ENCODE assay signal across 22 cellular contexts in genomic region chr20:5680227-5680626, GRCh38.
DNase-seq lines count a peak whose midpoint lies in the region; ATAC-seq and TF ChIP-seq lines count a peak whose summit lies in the region.
"Had no signal": no experiment of that assay in that cellular context is flagged by ENCODE, and none has a peak within 500 bp of the region (broad histone marks: within the 10 kb centered on the region; RNA-seq: fewer than 3 reads in every experiment).

No MANE protein-coding gene starts in this region.

- no peaks in the 10 kb centered on the region for H3K4me1 ChIP-seq in stomach
- H3K4me1 ChIP-seq: Peyer's patch had no signal

- ATAC-seq in omental fat pad (ENCODE audit: low FRiP score) = peak; percentile 32
- ATAC-seq in stimulated activated naive B cell treated with anti-CD40 and anti-IgM and Interleukin-4, amounts not matched to agents 10 μg/mL and 1 μg/mL and 100 μg/mL, for 72 hours (replicated peaks) = no peak
- ATAC-seq: GM12878 had no signal

- H3K36me3 Mint-ChIP-seq in stimulated activated naive B cell treated with anti-CD40 and anti-IgM and Interleukin-4, amounts not matched to agents 10 μg/mL and 1 μg/mL and 100 μg/mL, for 72 hours = no peaks in the 10 kb centered on the region
- H3K36me3 Mint-ChIP-seq in mesothelial cell of epicardium = no peaks in the 10 kb centered on the region
- H3K36me3 Mint-ChIP-seq: CD8-positive, alpha-beta memory T cell had no signal

- TF ChIP-seq POLR2A in NB4 (IDR thresholded peaks at IDR 0.05; ENCODE audit: extremely low read depth, insufficient read length) (no peak), stomach (IDR thresholded peaks at IDR 0.05) (no peak)

- DNase-seq in NOMO-1 treated with DMSO at 0.1 percent for 48 hours (lab: John Stamatoyannopoulos, UW; ENCODE audit: unreplicated experiment) = peak; percentile 10
- DNase-seq in NOMO-1 treated with dmso at 0.1 percent for 144 hours (lab: John Stamatoyannopoulos, UW; ENCODE audit: unreplicated experiment) = no peak
- DNase-seq in NB4 (ENCODE audit: low read depth) = peak; percentile 40
- DNase-seq in amniotic epithelial cell (ENCODE audit: low read depth) = peak; percentile 23
- no peak for DNase-seq in omental fat pad (ENCODE audit: low spot score)
- no peak for DNase-seq in stomach
- DNase-seq in stimulated activated naive B cell treated with anti-CD40 and anti-IgM and Interleukin-4, amounts not matched to agents 10 μg/mL and 1 μg/mL and 100 μg/mL, for 72 hours = no peak
- no peak for DNase-seq in mesothelial cell of epicardium (ENCODE audit: low spot score in 2 of 2, unreplicated experiment in 2 of 2)
- DNase-seq: CD8-positive, alpha-beta memory T cell; DMS79 treated with DMSO at 0.1 percent for 48 hours; GOT3; MG63; NCI-H1417; NCI-H2029; NCI-H2171; NCI-H446; NCI-H748 treated with DMSO at 0.1 percent for 48 hours; Peyer's patch; SHP77 treated with DMSO at 0.1 percent for 48 hours had no signal

- H3K9me3 ChIP-seq in stomach = no peaks in the 10 kb centered on the region
- H3K9me3 ChIP-seq: BLaER1, MG63, Peyer's patch had no signal

- intact Hi-C loops in stomach (cut with DNase I; ENCODE audit: low total_unique reads) = no loop called here

- no peak for TF ChIP-seq EP300 in stomach (IDR thresholded peaks at IDR 0.05)

- H3K27me3 Mint-ChIP-seq in stimulated activated naive B cell treated with anti-CD40 and anti-IgM and Interleukin-4, amounts not matched to agents 10 μg/mL and 1 μg/mL and 100 μg/mL, for 72 hours = no peaks in the 10 kb centered on the region
- no peaks in the 10 kb centered on the region for H3K27me3 Mint-ChIP-seq in mesothelial cell of epicardium (ENCODE audit: low read depth)
- H3K27me3 Mint-ChIP-seq: CD8-positive, alpha-beta memory T cell had no signal

- H3K36me3 ChIP-seq in stomach = no peaks in the 10 kb centered on the region
- H3K36me3 ChIP-seq: BLaER1, MG63, Peyer's patch had no signal

- H3K27ac Mint-ChIP-seq in stimulated activated naive B cell treated with anti-CD40 and anti-IgM and Interleukin-4, amounts not matched to agents 10 μg/mL and 1 μg/mL and 100 μg/mL, for 72 hours = no peak overlapping the region
- H3K27ac Mint-ChIP-seq in mesothelial cell of epicardium = no peak overlapping the region
- H3K27ac Mint-ChIP-seq: CD8-positive, alpha-beta memory T cell had no signal

- peaks cover 11 to 16% of the 10 kb centered on the region in 2 donors for H3K4me1 Mint-ChIP-seq in stimulated activated naive B cell treated with anti-CD40 and anti-IgM and Interleukin-4, amounts not matched to agents 10 μg/mL and 1 μg/mL and 100 μg/mL, for 72 hours
- no peaks in the 10 kb centered on the region for H3K4me1 Mint-ChIP-seq in mesothelial cell of epicardium
- H3K4me1 Mint-ChIP-seq: CD8-positive, alpha-beta memory T cell had no signal

- TF ChIP-seq CTCF in NB4 (IDR thresholded peaks at IDR 0.05; ENCODE audit: low read depth, low read length) = no peak
- TF ChIP-seq CTCF in omental fat pad (IDR thresholded peaks at IDR 0.05) = no peak
- TF ChIP-seq CTCF in stomach (IDR thresholded peaks at IDR 0.05) = no peak
- TF ChIP-seq CTCF in mesothelial cell of epicardium (IDR thresholded peaks at IDR 0.05; ENCODE audit: unreplicated experiment) = no peak

- H3K4me3 ChIP-seq in NB4 (ENCODE audit: low read depth, low read length) (no peak overlapping the region), stomach (no peak overlapping the region)
- H3K4me3 ChIP-seq: BLaER1, GM12878, MG63, Peyer's patch had no signal

- H3K4me3 Mint-ChIP-seq in stimulated activated naive B cell treated with anti-CD40 and anti-IgM and Interleukin-4, amounts not matched to agents 10 μg/mL and 1 μg/mL and 100 μg/mL, for 72 hours = no peak overlapping the region
- H3K4me3 Mint-ChIP-seq in mesothelial cell of epicardium = no peak overlapping the region
- H3K4me3 Mint-ChIP-seq: CD8-positive, alpha-beta memory T cell had no signal

- no peak overlapping the region for H3K27ac ChIP-seq in stomach
- H3K27ac ChIP-seq: 22Rv1, BLaER1, Peyer's patch had no signal

- no peaks in the 10 kb centered on the region for H3K9me3 Mint-ChIP-seq in stimulated activated naive B cell treated with anti-CD40 and anti-IgM and Interleukin-4, amounts not matched to agents 10 μg/mL and 1 μg/mL and 100 μg/mL, for 72 hours
- no peaks in the 10 kb centered on the region for H3K9me3 Mint-ChIP-seq in mesothelial cell of epicardium
- H3K9me3 Mint-ChIP-seq: CD8-positive, alpha-beta memory T cell had no signal

- H3K27me3 ChIP-seq in stomach = no peaks in the 10 kb centered on the region
- H3K27me3 ChIP-seq: BLaER1, MG63, Peyer's patch had no signal

Comparison
In these comparisons a context has a peak if more than half of its experiments do, and no peak if none do; other contexts are left out.
1. DNase-seq: peak in NOMO-1 treated with DMSO at 0.1 percent for 48 hours (single experiment), NB4 (single experiment) and amniotic epithelial cell (single experiment); none in NOMO-1 treated with dmso at 0.1 percent for 144 hours (single experiment), omental fat pad (single experiment), stomach (single experiment), stimulated activated naive B cell treated with anti-CD40 and anti-IgM and Interleukin-4, amounts not matched to agents 10 μg/mL and 1 μg/mL and 100 μg/mL, for 72 hours (single experiment) and mesothelial cell of epicardium (0 of 2).